Comparison of ENCODE assay signal across 11 cellular contexts in genomic region chr4:76055005-76055404, GRCh38. TPM values are rescaled to one million over a fixed set of nuclear protein-coding genes. Genes with fewer than 3 reads are reported as not detected.
DNase-seq lines count a peak whose midpoint lies in the region; ATAC-seq and TF ChIP-seq lines count a peak whose summit lies in the region.
"Had no signal": no experiment of that assay in that cellular context is flagged by ENCODE, and none has a peak within 500 bp of the region (broad histone marks: within the 10 kb centered on the region; RNA-seq: fewer than 3 reads in every experiment).

No MANE protein-coding gene starts in this region.

- no peak overlapping the region for H3K27ac Mint-ChIP-seq in CD14-positive monocyte

- TF ChIP-seq CTCF in GM12864 (IDR thresholded peaks at IDR 0.05; ENCODE audit: low read depth, low read length, missing control alignments) = no peak
- no peak for TF ChIP-seq CTCF in ascending aorta (IDR thresholded peaks at IDR 0.05)
- no peak for TF ChIP-seq CTCF in CD14-positive monocyte (IDR thresholded peaks at IDR 0.05)
- no peak for TF ChIP-seq CTCF in testis (IDR thresholded peaks at IDR 0.05)

- H3K27me3 Mint-ChIP-seq in CD14-positive monocyte (ENCODE audit: low read depth in 3 of 3) = peaks cover 0 to 2% (median 1%) of the 10 kb centered on the region in 3 donors

- H3K36me3 ChIP-seq in ascending aorta (no peaks in the 10 kb centered on the region), testis (ENCODE audit: low read depth, missing control alignments) (no peaks in the 10 kb centered on the region)

- ATAC-seq in HG02943 (IDR thresholded peaks at IDR 0.05; ENCODE audit: low read depth, unreplicated experiment) = peak; percentile 98

- WGBS in testis, 2 donors = 82 to 91% methylated on average over 2 of the region's 2 CpGs

- no peak for TF ChIP-seq POLR2A in testis (IDR thresholded peaks at IDR 0.05)

- DNase-seq in GM12864 (ENCODE audit: low read depth) = peak; percentile 67
- DNase-seq in GM19238 (ENCODE audit: insufficient read length, low spot score) = peak; percentile 54
- peak; percentile 56 for DNase-seq in RPMI8226
- no peak for DNase-seq in ascending aorta (ENCODE audit: low spot score in 2 of 2)
- DNase-seq in CD14-positive monocyte (ENCODE audit: low spot score) = no peak
- no peak for DNase-seq in DMS153 (lab: John Stamatoyannopoulos, UW)
- DNase-seq in testis = no peak
- DNase-seq: DND-41, NCI-H1048 had no signal

- H3K4me3 Mint-ChIP-seq in CD14-positive monocyte = no peak overlapping the region

- no peaks in the 10 kb centered on the region for H3K27me3 ChIP-seq in ascending aorta
- H3K27me3 ChIP-seq in testis = no peaks in the 10 kb centered on the region

- H3K4me1 ChIP-seq in ascending aorta = no peaks in the 10 kb centered on the region
- no peaks in the 10 kb centered on the region for H3K4me1 ChIP-seq in testis

- H3K4me1 Mint-ChIP-seq in CD14-positive monocyte = peaks cover 44% of the 10 kb centered on the region

- intact Hi-C loops in ascending aorta (cut with DNase I) (no loop called here), CD14-positive monocyte (cut with micrococcal nuclease) (no loop called here), testis (cut with DNase I; ENCODE audit: low total_unique reads) (no loop called here)

- H3K9me3 Mint-ChIP-seq in CD14-positive monocyte = no peaks in the 10 kb centered on the region

- no peaks in the 10 kb centered on the region for H3K36me3 Mint-ChIP-seq in CD14-positive monocyte

- H3K4me3 ChIP-seq in GM12864 (ENCODE audit: low read depth, low read length) = no peak overlapping the region
- H3K4me3 ChIP-seq in ascending aorta = no peak overlapping the region
- no peak overlapping the region for H3K4me3 ChIP-seq in testis

- H3K9me3 ChIP-seq in ascending aorta (no peaks in the 10 kb centered on the region), testis (no peaks in the 10 kb centered on the region)

- no peak overlapping the region for H3K27ac ChIP-seq in ascending aorta
- no peak overlapping the region for H3K27ac ChIP-seq in testis

RNA-seq across cellular contexts. Expression of gene CXCL11, which starts 19.1 kb away (rescaled TPM):
- total RNA-seq in ascending aorta = not detected
- under 1 TPM; 0.25 to 0.36 TPM for polyA plus RNA-seq in CD14-positive monocyte
- under 1 TPM in 1 of 2 donors, not detected in 1; 0.55 TPM for total RNA-seq in testis
- 2.0 TPM for polyA plus RNA-seq in testis (ENCODE audit: insufficient read depth, low read depth, low replicate concordance)

RNA-seq across cellular contexts. Expression of gene ART3, which starts 19.5 kb away (rescaled TPM):
- not detected for total RNA-seq in ascending aorta
- not detected for polyA plus RNA-seq in CD14-positive monocyte
- total RNA-seq in testis = 10 to 100 TPM; 52.5 to 73.9 TPM
- 166 TPM for polyA plus RNA-seq in testis (ENCODE audit: insufficient read depth, low read depth, low replicate concordance)
- total RNA-seq: activated CD8-positive, alpha-beta memory T cell treated with anti-CD3 and anti-CD28 coated beads for 36 hours had no signal

RNA-seq across cellular contexts. Expression of gene CXCL10, which starts 31.7 kb away (rescaled TPM):
- not detected for total RNA-seq in ascending aorta
- 10 to 100 TPM; 16.3 to 16.5 TPM for polyA plus RNA-seq in CD14-positive monocyte
- not detected for total RNA-seq in testis
- 5.9 TPM for polyA plus RNA-seq in testis (ENCODE audit: insufficient read depth, low read depth, low replicate concordance)

RNA-seq across cellular contexts. Expression of gene CXCL9, which starts 47.7 kb away (rescaled TPM):
- 0.21 TPM for total RNA-seq in ascending aorta
- under 1 TPM; 0.46 to 0.55 TPM for polyA plus RNA-seq in CD14-positive monocyte
- total RNA-seq in testis = 1 to 10 TPM; 3.9 TPM
- 11.2 TPM for polyA plus RNA-seq in testis (ENCODE audit: insufficient read depth, low read depth, low replicate concordance)

Comparison
In these comparisons a context has a peak if more than half of its experiments do, and no peak if none do; other contexts are left out.
1. DNase-seq: peak in GM12864 (single experiment), GM19238 (single experiment) and RPMI8226 (single experiment); none in ascending aorta (0 of 2), CD14-positive monocyte (single experiment), DMS153 (single experiment) and testis (single experiment).
2. RNA of gene ART3, which starts 19.5 kb away (total RNA-seq): 52.5 to 73.9 TPM in testis; not detected in ascending aorta (single experiment); every median in the first group is over 10 times any median in the second.